In genomic region chr11:68121067-68121899, GRCh38 we compare ENCODE assay signal across 8 cellular contexts. TPM values are rescaled to one million over a fixed set of nuclear protein-coding genes. Genes with fewer than 3 reads are reported as not detected.
DNase-seq lines count a peak whose midpoint lies in the region; ATAC-seq, FAIRE-seq and TF ChIP-seq lines count a peak whose summit lies in the region.

CHKA (minus strand) TSS chr11:68121388; CDS start chr11:68121177, 211 bp downstream.

- H3K4me3 ChIP-seq in HepG2 (replicated peaks in 1 of 3; ENCODE audit: insufficient read depth in 1 of 3, low read depth in 2 of 3, low read length in 3 of 3) = peak within 1 kb of the TSS; percentile 78 to 93 (median 91)

- CTCF ChIA-PET in HepG2 (lab: Yijun Ruan, JAX; ENCODE audit: low intra/inter-chr PET ratio, low total read pairs) = no interaction called here

- peaks cover 42% of the 10 kb centered on the region for H4K20me1 ChIP-seq in HepG2 (ENCODE audit: insufficient read depth, low read length)

- TF ChIP-seq POLR2A in HepG2 (IDR thresholded peaks at IDR 0.05; ENCODE audit: insufficient read depth in 1 of 2, low read depth in 2 of 2, low read length in 2 of 2) = no peak

- H3K27me3 Mint-ChIP-seq in dendritic cell treated with granulocyte-macrophage colony-stimulating factor and Interleukin-4, amounts not matched to agents 40 ng/mL and 50 ng/mL, for 4 days = no peaks in the 10 kb centered on the region

- in situ Hi-C loops in HepG2 (cut with HindIII; ENCODE audit: extremely low pct_ligation_motif_present, low pct_unique_long_range_greater_than_20kb) = no loop called here

- peaks cover 58% of the 10 kb centered on the region for H3K79me2 ChIP-seq in HepG2 (ENCODE audit: insufficient read depth, low read length)

- H3K4me3 Mint-ChIP-seq in dendritic cell treated with granulocyte-macrophage colony-stimulating factor and Interleukin-4, amounts not matched to agents 40 ng/mL and 50 ng/mL, for 4 days = peak within 1 kb of the TSS; percentile 79

- peak within 1 kb of the TSS; percentile 95 for H3K27ac Mint-ChIP-seq in dendritic cell treated with granulocyte-macrophage colony-stimulating factor and Interleukin-4, amounts not matched to agents 40 ng/mL and 50 ng/mL, for 4 days

- intact Hi-C loops in dendritic cell treated with granulocyte-macrophage colony-stimulating factor and Interleukin-4, amounts not matched to agents 40 ng/mL and 50 ng/mL, for 4 days (cut with micrococcal nuclease) = no loop called here
- intact Hi-C loops in HepG2 (cut with micrococcal nuclease; ENCODE audit: unreplicated experiment) = loop anchor here (1.0 kb wide), 2 partner anchors 22 to 24 kb away; no protein-coding TSS in a partner anchor

- no peak for TF ChIP-seq CTCF in C4-2B (conservative IDR thresholded peaks at IDR 0.05)
- peak; percentile 26; the same call in 1 of the 2 replicates for TF ChIP-seq CTCF in HepG2 (CRISPR knock-in tag; IDR thresholded peaks at IDR 0.05)

- peaks cover 3 to 16% of the 10 kb centered on the region in 2 experiments; a peak in 4 of 5 replicates for H3K36me3 ChIP-seq in HepG2 (replicated peaks in 1 of 2; ENCODE audit: control insufficient read depth in 1 of 2, insufficient read depth in 2 of 2, low read length in 2 of 2)

- DNase-seq in NCI-H748 (lab: John Stamatoyannopoulos, UW; ENCODE audit: unreplicated experiment) (peak; percentile 95), HepG2 (ENCODE audit: low spot score) (peak; percentile 84)
- DNase-seq in activated CD4-positive, alpha-beta T cell treated with anti-CD3 and anti-CD28 coated beads, Interleukin-2, amount 50 U/mL, for 4 hours = peak; percentile 77 to 81
- peak; percentile 77 to 84 for DNase-seq in stimulated activated CD4-positive, alpha-beta T cell treated with anti-CD3 and anti-CD28 coated beads, Interleukin-2, amount 100 ng/mL, for 48 hours

- H3K4me1 Mint-ChIP-seq in dendritic cell treated with granulocyte-macrophage colony-stimulating factor and Interleukin-4, amounts not matched to agents 40 ng/mL and 50 ng/mL, for 4 days (ENCODE audit: low read depth) = peaks cover 38% of the 10 kb centered on the region

- BruUV-seq in HepG2 (replicated peaks; lab: Mats Ljungman, UMichigan) = no TSS peak

- peak within 1 kb of the TSS; percentile 95 for H3K4me2 ChIP-seq in HepG2 (ENCODE audit: low read depth, low read length)

- no peak for FAIRE-seq in HepG2 (lab: Jason Lieb, UNC)

- H3K9ac ChIP-seq in HepG2 (ENCODE audit: insufficient read depth, low read depth, low read length) = peak within 1 kb of the TSS; percentile 91

- no peaks in the 10 kb centered on the region for H3K9me3 ChIP-seq in HepG2 (ENCODE audit: low read length)

- H3K9me3 Mint-ChIP-seq in dendritic cell treated with granulocyte-macrophage colony-stimulating factor and Interleukin-4, amounts not matched to agents 40 ng/mL and 50 ng/mL, for 4 days = no peaks in the 10 kb centered on the region

- POLR2A ChIA-PET in HepG2 (lab: Yijun Ruan, JAX) = interaction anchor here (1.0 to 7.3 kb wide), 6 partner anchors 15 to 88 kb away, joined by 3 to 98 read pairs (median 8); no protein-coding TSS in a partner anchor

- ATAC-seq in GM19328 (IDR thresholded peaks at IDR 0.05; ENCODE audit: unreplicated experiment) (peak; percentile 81), HG03460 (IDR thresholded peaks at IDR 0.05; ENCODE audit: unreplicated experiment) (peak; percentile 80), HepG2 (peak; percentile 78)

- TF ChIP-seq RAD21 in HepG2 (CRISPR knock-in tag; IDR thresholded peaks at IDR 0.05) = no peak; the same call in 1 of the 2 replicates

- H3K27me3 ChIP-seq in HepG2 (ENCODE audit: control insufficient read depth in 1 of 2, insufficient read depth in 2 of 2, low read length in 2 of 2) = no peaks in the 10 kb centered on the region; a peak in 1 of 5 replicates

- TF ChIP-seq EP300 in HepG2 (IDR thresholded peaks at IDR 0.05; ENCODE audit: low read depth in 2 of 2, low read length in 2 of 2) (no peak), HepG2 (CRISPR knock-in tag; IDR thresholded peaks at IDR 0.05; ENCODE audit: borderline replicate concordance) (no peak)

- WGBS in HepG2 (ENCODE audit: low lambda C conversion rate) = 0% methylated on average over 5 of the region's 107 CpGs

- H3K4me1 ChIP-seq in HepG2 (ENCODE audit: insufficient read depth, low read length) = peaks cover 68% of the 10 kb centered on the region

- H3K27ac ChIP-seq in C4-2B = peak within 1 kb of the TSS; percentile 89
- H3K27ac ChIP-seq in HepG2 (ENCODE audit: extremely low read length, insufficient read depth, low read length) = peak within 1 kb of the TSS; percentile 98

- peaks cover 22% of the 10 kb centered on the region for H3K36me3 Mint-ChIP-seq in dendritic cell treated with granulocyte-macrophage colony-stimulating factor and Interleukin-4, amounts not matched to agents 40 ng/mL and 50 ng/mL, for 4 days (ENCODE audit: low read depth)

- no peak within 1 kb of the TSS for H2AFZ ChIP-seq in HepG2 (ENCODE audit: low read length)

TF ChIP-seq in HepG2, 621 proteins besides CTCF, POLR2A, EP300 and RAD21 (continues in another document):
- TF ChIP-seq JARID2 (CRISPR knock-in tag; IDR thresholded peaks at IDR 0.05; ENCODE audit: insufficient replicate concordance) = no peak
- TF ChIP-seq ZNF350 (CRISPR knock-in tag; IDR thresholded peaks at IDR 0.05; ENCODE audit: borderline replicate concordance, low read depth) = no peak
- no peak; the same call in 1 of the 2 replicates for TF ChIP-seq PHF8 (CRISPR knock-in tag; IDR thresholded peaks at IDR 0.05)
- TF ChIP-seq RNF2 (conservative IDR thresholded peaks at IDR 0.05; ENCODE audit: low read depth) = no peak
- TF ChIP-seq, protein P1, sequence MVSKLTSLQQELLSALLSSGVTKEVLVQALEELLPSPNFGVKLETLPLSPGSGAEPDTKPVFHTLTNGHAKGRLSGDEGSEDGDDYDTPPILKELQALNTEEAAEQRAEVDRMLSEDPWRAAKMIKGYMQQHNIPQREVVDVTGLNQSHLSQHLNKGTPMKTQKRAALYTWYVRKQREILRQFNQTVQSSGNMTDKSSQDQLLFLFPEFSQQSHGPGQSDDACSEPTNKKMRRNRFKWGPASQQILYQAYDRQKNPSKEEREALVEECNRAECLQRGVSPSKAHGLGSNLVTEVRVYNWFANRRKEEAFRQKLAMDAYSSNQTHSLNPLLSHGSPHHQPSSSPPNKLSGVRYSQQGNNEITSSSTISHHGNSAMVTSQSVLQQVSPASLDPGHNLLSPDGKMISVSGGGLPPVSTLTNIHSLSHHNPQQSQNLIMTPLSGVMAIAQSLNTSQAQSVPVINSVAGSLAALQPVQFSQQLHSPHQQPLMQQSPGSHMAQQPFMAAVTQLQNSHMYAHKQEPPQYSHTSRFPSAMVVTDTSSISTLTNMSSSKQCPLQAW (CRISPR knock-in tag; IDR thresholded peaks at IDR 0.05) = no peak
- TF ChIP-seq, protein P2, sequence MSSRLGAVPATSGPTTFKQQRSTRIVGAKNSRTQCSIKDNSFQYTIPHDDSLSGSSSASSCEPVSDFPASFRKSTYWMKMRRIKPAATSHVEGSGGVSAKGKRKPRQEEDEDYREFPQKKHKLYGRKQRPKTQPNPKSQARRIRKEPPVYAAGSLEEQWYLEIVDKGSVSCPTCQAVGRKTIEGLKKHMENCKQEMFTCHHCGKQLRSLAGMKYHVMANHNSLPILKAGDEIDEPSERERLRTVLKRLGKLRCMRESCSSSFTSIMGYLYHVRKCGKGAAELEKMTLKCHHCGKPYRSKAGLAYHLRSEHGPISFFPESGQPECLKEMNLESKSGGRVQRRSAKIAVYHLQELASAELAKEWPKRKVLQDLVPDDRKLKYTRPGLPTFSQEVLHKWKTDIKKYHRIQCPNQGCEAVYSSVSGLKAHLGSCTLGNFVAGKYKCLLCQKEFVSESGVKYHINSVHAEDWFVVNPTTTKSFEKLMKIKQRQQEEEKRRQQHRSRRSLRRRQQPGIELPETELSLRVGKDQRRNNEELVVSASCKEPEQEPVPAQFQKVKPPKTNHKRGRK (CRISPR knock-in tag; IDR thresholded peaks at IDR 0.05) = no peak
- no peak for TF ChIP-seq ZNF24 (IDR thresholded peaks at IDR 0.05)
- no peak for TF ChIP-seq MTA3 (CRISPR knock-in tag; IDR thresholded peaks at IDR 0.05)
- no peak; the same call in 1 of the 2 replicates for TF ChIP-seq ZNF674 (CRISPR knock-in tag; IDR thresholded peaks at IDR 0.05; ENCODE audit: low read depth)
- TF ChIP-seq ZC3H13 (CRISPR knock-in tag; IDR thresholded peaks at IDR 0.05) = no peak
- no peak for TF ChIP-seq ZNF597 (CRISPR knock-in tag; IDR thresholded peaks at IDR 0.05)
- TF ChIP-seq MLLT10 (CRISPR knock-in tag; IDR thresholded peaks at IDR 0.05) = no peak

RNA-seq across cellular contexts. Expression of gene CHKA, which starts in this region (rescaled TPM):
- total RNA-seq in HepG2 (2016; rRNA removed; fragmentation: Illumina TruSeq; extraction: Trizol) = 83.6 and 92.7 TPM in 2 replicates
- 19.2 and 23.2 TPM in 2 replicates for total RNA-seq in HepG2 (2016; cell fraction: cytosol; rRNA removed; fragmentation: Illumina TruSeq; extraction: Trizol; ENCODE audit: low read depth)
- total RNA-seq in HepG2 (2016; cell fraction: insoluble cytoplasmic fraction; rRNA removed; fragmentation: Illumina TruSeq; extraction: Trizol) = 87.5 and 87.8 TPM in 2 replicates
- 52.5 and 57.2 TPM in 2 replicates for total RNA-seq in HepG2 (2016; cell fraction: membrane; rRNA removed; fragmentation: Illumina TruSeq; extraction: Trizol)
- total RNA-seq in HepG2 (2016; cell fraction: nucleus; rRNA removed; fragmentation: Illumina TruSeq; extraction: Trizol) = 127 and 148 TPM in 2 replicates
- polyA plus RNA-seq in HepG2 (2011; rRNA removed) = 61.1 and 71.6 TPM in 2 replicates
- polyA plus RNA-seq in HepG2 (2011; cell fraction: cytosol; rRNA removed) = 53.1 and 55.7 TPM in 2 replicates
- polyA plus RNA-seq in HepG2 (2011; cell fraction: nucleus; rRNA removed) = 87.9 and 97.8 TPM in 2 replicates
- 57.3 and 69.6 TPM in 2 replicates for polyA plus RNA-seq in HepG2 (2012)
- polyA plus RNA-seq in HepG2 (2016; cell fraction: cytosol; fragmentation: Illumina TruSeq; extraction: Trizol; ENCODE audit: low read depth) = 17.1 and 18.4 TPM in 2 replicates
- 91.8 and 101 TPM in 2 replicates for polyA plus RNA-seq in HepG2 (2016; cell fraction: insoluble cytoplasmic fraction; fragmentation: Illumina TruSeq; extraction: Trizol; ENCODE audit: low read depth)
- polyA plus RNA-seq in HepG2 (2016; cell fraction: membrane; fragmentation: Illumina TruSeq; extraction: Trizol; ENCODE audit: low read depth) = 34.6 and 36.0 TPM in 2 replicates
- 309 and 329 TPM in 2 replicates for polyA plus RNA-seq in HepG2 (2016; cell fraction: nucleus; fragmentation: Illumina TruSeq; extraction: Trizol; ENCODE audit: insufficient read depth, low read depth)
- 46.2 and 97.9 TPM in 2 replicates for polyA minus RNA-seq in HepG2 (2011; rRNA and poly(A)+ RNA removed; ENCODE audit: low replicate concordance)
- polyA minus RNA-seq in HepG2 (2011; cell fraction: cytosol; rRNA and poly(A)+ RNA removed) = 41.1 and 41.4 TPM in 2 replicates
- polyA minus RNA-seq in HepG2 (2011; cell fraction: nucleus; rRNA and poly(A)+ RNA removed) = 84.0 and 96.3 TPM in 2 replicates

Comparison
In these comparisons a context has a peak if more than half of its experiments do, and no peak if none do; other contexts are left out.
1. Peak in every context shown above with its lines: DNase-seq, ATAC-seq, H3K4me3 ChIP-seq and H3K27ac ChIP-seq.